In genomic region chr9:137382728-137383452, GRCh38 we compare ENCODE assay signal across 21 cellular contexts. TPM values are rescaled to one million over a fixed set of nuclear protein-coding genes. Genes with fewer than 3 reads are reported as not detected.
DNase-seq lines count a peak whose midpoint lies in the region; ATAC-seq, FAIRE-seq and TF ChIP-seq lines count a peak whose summit lies in the region.
"Had no signal": no experiment of that assay in that cellular context is flagged by ENCODE, and none has a peak within 500 bp of the region (broad histone marks: within the 10 kb centered on the region; RNA-seq: fewer than 3 reads in every experiment).

No MANE protein-coding gene starts in this region.

- no peaks in the 10 kb centered on the region for H3K9me3 Mint-ChIP-seq in activated CD4-positive, alpha-beta memory T cell treated with anti-CD3 and anti-CD28 coated beads for 36 hours
- H3K9me3 Mint-ChIP-seq: activated T-cell treated with anti-CD3 and anti-CD28 coated beads, Interleukin-2, amount 50 U/mL, for 72 hours; stimulated activated naive B cell treated with anti-CD40 and anti-IgM and Interleukin-4, amounts not matched to agents 10 μg/mL and 1 μg/mL and 100 μg/mL, for 72 hours; type B pancreatic cell had no signal

- H3K36me3 ChIP-seq in SK-N-SH (replicated peaks in 1 of 2; ENCODE audit: control insufficient read depth in 1 of 2, insufficient read depth in 2 of 2, low read length in 1 of 2) (no peaks in the 10 kb centered on the region), SJCRH30 (no peaks in the 10 kb centered on the region), kidney (ENCODE audit: control insufficient read depth in 1 of 2, insufficient read depth in 2 of 2, low read length in 2 of 2) (no peaks in the 10 kb centered on the region), suprapubic skin (no peaks in the 10 kb centered on the region), breast epithelium (no peaks in the 10 kb centered on the region)
- H3K36me3 ChIP-seq: SJSA1 had no signal

- no peak overlapping the region for H3K4me2 ChIP-seq in SK-N-SH
- H3K4me2 ChIP-seq: hepatocyte had no signal

- WGBS in SK-N-SH (ENCODE audit: low lambda C conversion rate), result 84% methylated on average over 9 of the region's 29 CpGs
- 61% methylated on average over 6 of the region's 29 CpGs for WGBS in suprapubic skin

- DNase-seq in SK-N-SH, result no peak
- DNase-seq in SJCRH30, result peak; percentile 62 to 65
- DNase-seq in kidney, result peak; percentile 60
- DNase-seq in suprapubic skin (ENCODE audit: low spot score in 2 of 2), result peak; percentile 43 to 80
- no peak for DNase-seq in activated CD4-positive, alpha-beta memory T cell treated with anti-CD3 and anti-CD28 coated beads for 36 hours
- no peak for DNase-seq in stimulated activated CD4-positive, alpha-beta T cell treated with anti-CD3 and anti-CD28 coated beads, Interleukin-12 subunit alpha, Interleukin-12 subunit beta, amount 100 ng/mL, for 4 hours
- no peak for DNase-seq in breast epithelium (ENCODE audit: low spot score in 2 of 2)
- DNase-seq: activated CD4-positive, alpha-beta T cell treated with anti-CD3 and anti-CD28 coated beads, Interleukin-2, amount 50 U/mL, for 4 hours; activated T-cell treated with anti-CD3 and anti-CD28 coated beads, Interleukin-2, amount 50 U/mL, for 72 hours; Kasumi-1; NCI-H1105; stimulated activated naive B cell treated with anti-CD40 and anti-IgM and Interleukin-4, amounts not matched to agents 10 μg/mL and 1 μg/mL and 100 μg/mL, for 72 hours had no signal

- no peaks in the 10 kb centered on the region for H3K27me3 Mint-ChIP-seq in activated CD4-positive, alpha-beta memory T cell treated with anti-CD3 and anti-CD28 coated beads for 36 hours
- H3K27me3 Mint-ChIP-seq: stimulated activated naive B cell treated with anti-CD40 and anti-IgM and Interleukin-4, amounts not matched to agents 10 μg/mL and 1 μg/mL and 100 μg/mL, for 72 hours; type B pancreatic cell had no signal

- H3K9ac ChIP-seq in SK-N-SH (no peak overlapping the region), kidney (ENCODE audit: low read length in 2 of 2) (no peak overlapping the region)

- no peaks in the 10 kb centered on the region for H3K9me3 ChIP-seq in SK-N-SH
- no peaks in the 10 kb centered on the region for H3K9me3 ChIP-seq in SJCRH30 (replicated peaks)
- no peaks in the 10 kb centered on the region for H3K9me3 ChIP-seq in kidney (ENCODE audit: control insufficient read depth in 1 of 2, low read length in 2 of 2)
- no peaks in the 10 kb centered on the region for H3K9me3 ChIP-seq in suprapubic skin
- H3K9me3 ChIP-seq in breast epithelium, result no peaks in the 10 kb centered on the region
- H3K9me3 ChIP-seq: SJSA1 had no signal

- H4K20me1 ChIP-seq in SK-N-SH (ENCODE audit: insufficient read depth), result no peaks in the 10 kb centered on the region

- H3K79me2 ChIP-seq in SK-N-SH (ENCODE audit: insufficient read depth), result no peaks in the 10 kb centered on the region
- H3K79me2 ChIP-seq: hepatocyte had no signal

- no peak for TF ChIP-seq RAD21 in SK-N-SH (IDR thresholded peaks at IDR 0.05; ENCODE audit: low read length)

- POLR2A ChIA-PET in SK-N-SH (lab: Yijun Ruan, JAX), result no interaction called here
- POLR2A ChIA-PET in activated CD4-positive, alpha-beta memory T cell treated with anti-CD3 and anti-CD28 coated beads for 36 hours (lab: Charles Lee), result no interaction called here

- no peaks in the 10 kb centered on the region for H3K27me3 ChIP-seq in SK-N-SH (ENCODE audit: insufficient read depth)
- peaks cover 16% of the 10 kb centered on the region; the same call in 1 of the 2 replicates for H3K27me3 ChIP-seq in SJCRH30
- H3K27me3 ChIP-seq in suprapubic skin, result no peaks in the 10 kb centered on the region
- H3K27me3 ChIP-seq in breast epithelium, result no peaks in the 10 kb centered on the region
- H3K27me3 ChIP-seq: hepatocyte, SJSA1 had no signal

- peak; percentile 11; the same call in 2 of the 3 replicates for ATAC-seq in SK-N-SH treated with all-trans-retinoic acid at 6 μM for 48 hours
- ATAC-seq: activated T-cell treated with anti-CD3 and anti-CD28 coated beads, Interleukin-2, amount 50 U/mL, for 72 hours; stimulated activated naive B cell treated with anti-CD40 and anti-IgM and Interleukin-4, amounts not matched to agents 10 μg/mL and 1 μg/mL and 100 μg/mL, for 72 hours had no signal

- H2AFZ ChIP-seq in SK-N-SH (ENCODE audit: low read depth), result no peak overlapping the region
- H2AFZ ChIP-seq: hepatocyte had no signal

- H3K36me3 Mint-ChIP-seq in activated CD4-positive, alpha-beta memory T cell treated with anti-CD3 and anti-CD28 coated beads for 36 hours, result no peaks in the 10 kb centered on the region
- H3K36me3 Mint-ChIP-seq: type B pancreatic cell had no signal

- no peak overlapping the region; a peak in 1 of 4 replicates for H3K27ac ChIP-seq in SK-N-SH (ENCODE audit: low read depth in 2 of 2, low read length in 1 of 2)
- no peak overlapping the region for H3K27ac ChIP-seq in SJCRH30
- no peak overlapping the region for H3K27ac ChIP-seq in kidney (ENCODE audit: low read depth in 2 of 2, low read length in 2 of 2)
- H3K27ac ChIP-seq in suprapubic skin, result no peak overlapping the region
- H3K27ac ChIP-seq in breast epithelium, result no peak overlapping the region
- H3K27ac ChIP-seq: hepatocyte, SJSA1 had no signal

- CTCF ChIA-PET in SK-N-SH (lab: Yijun Ruan, JAX), result interaction anchor here (0.8 to 0.9 kb wide), 3 partner anchors 63 to 101 kb away, joined by 3 read pairs; no protein-coding TSS in a partner anchor
- CTCF ChIA-PET in activated CD4-positive, alpha-beta memory T cell treated with anti-CD3 and anti-CD28 coated beads for 36 hours (lab: Charles Lee), result no interaction called here

- H3K27ac Mint-ChIP-seq in activated CD4-positive, alpha-beta memory T cell treated with anti-CD3 and anti-CD28 coated beads for 36 hours, result no peak overlapping the region
- H3K27ac Mint-ChIP-seq: activated T-cell treated with anti-CD3 and anti-CD28 coated beads, Interleukin-2, amount 50 U/mL, for 72 hours; stimulated activated naive B cell treated with anti-CD40 and anti-IgM and Interleukin-4, amounts not matched to agents 10 μg/mL and 1 μg/mL and 100 μg/mL, for 72 hours; type B pancreatic cell had no signal

- intact Hi-C loops in kidney (cut with DNase I), result no loop called here
- intact Hi-C loops in activated CD4-positive, alpha-beta memory T cell treated with anti-CD3 and anti-CD28 coated beads for 36 hours (cut with micrococcal nuclease), result no loop called here
- intact Hi-C loops in breast epithelium (cut with DNase I; ENCODE audit: low total_unique reads), result no loop called here

- peaks cover 6% of the 10 kb centered on the region for H3K4me1 Mint-ChIP-seq in activated CD4-positive, alpha-beta memory T cell treated with anti-CD3 and anti-CD28 coated beads for 36 hours (ENCODE audit: low read depth)

- no peak for FAIRE-seq in kidney (lab: Jason Lieb, UNC)
- FAIRE-seq: A204.1, bronchial epithelial cell had no signal

- TF ChIP-seq CTCF in SK-N-SH (IDR thresholded peaks at IDR 0.05) (no peak), kidney (IDR thresholded peaks at IDR 0.05; ENCODE audit: borderline replicate concordance, extremely low read depth, insufficient read depth) (no peak), suprapubic skin (IDR thresholded peaks at IDR 0.05) (no peak), breast epithelium (IDR thresholded peaks at IDR 0.05) (no peak)

- no peak overlapping the region for H3K4me3 ChIP-seq in SK-N-SH (ENCODE audit: low read depth in 2 of 2, low read length in 1 of 2)
- no peak overlapping the region for H3K4me3 ChIP-seq in SJCRH30
- no peak overlapping the region for H3K4me3 ChIP-seq in kidney (ENCODE audit: low read length in 2 of 2)
- no peak overlapping the region for H3K4me3 ChIP-seq in suprapubic skin
- no peak overlapping the region for H3K4me3 ChIP-seq in breast epithelium
- H3K4me3 ChIP-seq: hepatocyte, SJSA1 had no signal

- TF ChIP-seq EP300 in SK-N-SH (IDR thresholded peaks at IDR 0.05; ENCODE audit: borderline replicate concordance in 1 of 2, low read depth in 1 of 2, low read length in 1 of 2) (no peak), suprapubic skin (IDR thresholded peaks at IDR 0.05) (no peak)

- H3K4me1 ChIP-seq in SK-N-SH (ENCODE audit: control insufficient read depth in 1 of 2, insufficient read depth in 2 of 2, low read depth in 1 of 2, low read length in 1 of 2) (no peaks in the 10 kb centered on the region; a peak in 1 of 4 replicates), SJCRH30 (peaks cover 10% of the 10 kb centered on the region), kidney (ENCODE audit: control insufficient read depth in 1 of 2, insufficient read depth in 1 of 2, low read depth in 1 of 2, low read length in 2 of 2) (peaks cover 0 to under 1% of the 10 kb centered on the region in 2 donors), suprapubic skin (no peaks in the 10 kb centered on the region), breast epithelium (no peaks in the 10 kb centered on the region)
- H3K4me1 ChIP-seq: SJSA1 had no signal

- no peak overlapping the region for H3K4me3 Mint-ChIP-seq in activated CD4-positive, alpha-beta memory T cell treated with anti-CD3 and anti-CD28 coated beads for 36 hours
- H3K4me3 Mint-ChIP-seq: activated T-cell treated with anti-CD3 and anti-CD28 coated beads, Interleukin-2, amount 50 U/mL, for 72 hours; CD14-positive monocyte; stimulated activated naive B cell treated with anti-CD40 and anti-IgM and Interleukin-4, amounts not matched to agents 10 μg/mL and 1 μg/mL and 100 μg/mL, for 72 hours; type B pancreatic cell had no signal

- TF ChIP-seq POLR2A in suprapubic skin (IDR thresholded peaks at IDR 0.05) (no peak), breast epithelium (IDR thresholded peaks at IDR 0.05) (no peak)

- no peaks in the 10 kb centered on the region for H3F3A ChIP-seq in SK-N-SH (replicated peaks; ENCODE audit: insufficient read depth)

- no peaks in the 10 kb centered on the region for H3K9me2 ChIP-seq in SK-N-SH

RNA-seq across cellular contexts. Expression of gene EXD3, which starts 40.1 kb away (rescaled TPM):
- 11.5 and 14.2 TPM in 2 replicates for polyA plus RNA-seq in SK-N-SH (2012; rRNA removed)
- 5.2 and 7.4 TPM in 2 replicates for polyA plus RNA-seq in SK-N-SH (2012; cell fraction: cytosol; rRNA removed)
- 50.1 and 63.9 TPM in 2 replicates for polyA plus RNA-seq in SK-N-SH (2012; cell fraction: nucleus; rRNA removed)
- total RNA-seq in SJCRH30 (2014; rRNA removed; shearing (Covaris generic)), result 1.8 and 1.9 TPM in 2 replicates
- total RNA-seq in kidney, result 44.5 TPM
- polyA plus RNA-seq in kidney (ENCODE audit: insufficient read depth, low read depth, low replicate concordance), result 18.9 TPM
- 10 to 100 TPM in 3 of 4 donors, 1 to 10 TPM in 1; 7.3 to 54.0 (median 16.4) TPM for total RNA-seq in suprapubic skin
- total RNA-seq in activated CD4-positive, alpha-beta memory T cell treated with anti-CD3 and anti-CD28 coated beads for 36 hours, result 10 to 100 TPM; 13.5 to 13.6 TPM
- 10 to 100 TPM in 2 of 3 donors, 1 to 10 TPM in 1; 7.7 to 28.7 (median 20.6) TPM for total RNA-seq in breast epithelium

RNA-seq across cellular contexts. Expression of gene NOXA1, which starts 40.3 kb away (rescaled TPM):
- polyA plus RNA-seq in SK-N-SH (2012; rRNA removed), result 0.39 and 0.67 TPM in 2 replicates
- 0.12 and 0.22 TPM in 2 replicates for polyA plus RNA-seq in SK-N-SH (2012; cell fraction: cytosol; rRNA removed)
- polyA plus RNA-seq in SK-N-SH (2012; cell fraction: nucleus; rRNA removed), result 5.1 and 9.4 TPM in 2 replicates
- total RNA-seq in SJCRH30 (2014; rRNA removed; shearing (Covaris generic)), result not detected in 2 replicates
- total RNA-seq in kidney, result 21.8 TPM
- polyA plus RNA-seq in kidney (ENCODE audit: insufficient read depth, low read depth, low replicate concordance), result 19.1 TPM
- total RNA-seq in suprapubic skin, result 1 to 10 TPM; 2.2 to 7.6 (median 4.0) TPM
- total RNA-seq in activated CD4-positive, alpha-beta memory T cell treated with anti-CD3 and anti-CD28 coated beads for 36 hours, result 1 to 10 TPM; 1.1 TPM
- 10 to 100 TPM in 1 of 3 donors, 1 to 10 TPM in 2; 2.9 to 13.8 (median 4.6) TPM for total RNA-seq in breast epithelium
- total RNA-seq: SJSA1 had no signal

RNA-seq across cellular contexts. Expression of gene ENTPD8, which starts 58.3 kb away (rescaled TPM):
- 0.18 and 0.30 TPM in 2 replicates for polyA plus RNA-seq in SK-N-SH (2012; rRNA removed)
- 0.03 and 0.12 TPM in 2 replicates for polyA plus RNA-seq in SK-N-SH (2012; cell fraction: cytosol; rRNA removed)
- polyA plus RNA-seq in SK-N-SH (2012; cell fraction: nucleus; rRNA removed), result 2.2 and 2.6 TPM in 2 replicates
- total RNA-seq in SJCRH30 (2014; rRNA removed; shearing (Covaris generic)), result not detected in 2 replicates
- total RNA-seq in kidney, result 5.2 TPM
- 5.0 TPM for polyA plus RNA-seq in kidney (ENCODE audit: insufficient read depth, low read depth, low replicate concordance)
- total RNA-seq in suprapubic skin, result not detected
- not detected for total RNA-seq in activated CD4-positive, alpha-beta memory T cell treated with anti-CD3 and anti-CD28 coated beads for 36 hours
- total RNA-seq in breast epithelium, result 1 to 10 TPM in 2 of 3 donors, not detected in 1; 2.0 to 3.2 TPM
- total RNA-seq: activated T-cell treated with anti-CD3 and anti-CD28 coated beads, Interleukin-2, amount 50 U/mL, for 72 hours; bronchial epithelial cell; omental fat pad; SJSA1 had no signal
- polyA plus RNA-seq: CD14-positive monocyte, fibroblast of lung had no signal

Comparison
In these comparisons a context has a peak if more than half of its experiments do, and no peak if none do; other contexts are left out.
1. DNase-seq: peak in SJCRH30 (2 of 2), kidney (single experiment) and suprapubic skin (2 of 2); none in SK-N-SH (single experiment), activated CD4-positive, alpha-beta memory T cell treated with anti-CD3 and anti-CD28 coated beads for 36 hours (single experiment), stimulated activated CD4-positive, alpha-beta T cell treated with anti-CD3 and anti-CD28 coated beads, Interleukin-12 subunit alpha, Interleukin-12 subunit beta, amount 100 ng/mL, for 4 hours (single experiment) and breast epithelium (0 of 2).